Comparison of ENCODE assay signal across 8 cellular contexts in genomic region chr3:187919018-187919417, GRCh38.
DNase-seq lines count a peak whose midpoint lies in the region; ATAC-seq and TF ChIP-seq lines count a peak whose summit lies in the region.

No MANE protein-coding gene starts in this region.

- H3K9me3 Mint-ChIP-seq in activated naive CD8-positive, alpha-beta T cell (ENCODE audit: low read depth): no peaks in the 10 kb centered on the region

- H2AFZ ChIP-seq in OCI-LY3 (ENCODE audit: low read depth, low read length): no peak overlapping the region

- peak overlapping the region; percentile 92 for H3K27ac ChIP-seq in OCI-LY3 (ENCODE audit: low read length)

- peak overlapping the region; percentile 91 for H3K4me2 ChIP-seq in OCI-LY3 (ENCODE audit: low read length)

- H3K9ac ChIP-seq in OCI-LY3 (ENCODE audit: low read length): peak overlapping the region; percentile 57; the same call in 1 of the 2 replicates

- H3K4me3 ChIP-seq in OCI-LY3 (ENCODE audit: low read length): peak overlapping the region; percentile 65
- no peak overlapping the region for H3K4me3 ChIP-seq in H7 (ENCODE audit: insufficient read depth, low read depth, low read length)

- H4K20me1 ChIP-seq in OCI-LY3 (ENCODE audit: insufficient read depth, low read length): peaks cover 3% of the 10 kb centered on the region; the same call in 1 of the 2 replicates

- peak overlapping the region; percentile 78 for H3K4me3 Mint-ChIP-seq in activated naive CD8-positive, alpha-beta T cell

- ATAC-seq in GM18499 (IDR thresholded peaks at IDR 0.05; ENCODE audit: insufficient read depth, unreplicated experiment): peak; percentile 81
- ATAC-seq in HG02759 (IDR thresholded peaks at IDR 0.05; ENCODE audit: unreplicated experiment): peak; percentile 93

- TF ChIP-seq CTCF in OCI-LY3 (IDR thresholded peaks at IDR 0.05; ENCODE audit: low read depth, low read length): no peak

- peak; percentile 22 to 32 for DNase-seq in stimulated activated CD8-positive, alpha-beta memory T cell treated with anti-CD3 and anti-CD28 coated beads, Interleukin-4, amount 100 ng/mL, for 1 hour (ENCODE audit: low read depth in 2 of 2, low spot score in 1 of 2)
- no peak for DNase-seq in GF-D8 (lab: John Stamatoyannopoulos, UW)
- no peak for DNase-seq in H7
- no peak for DNase-seq in foreskin melanocyte

- H3K36me3 ChIP-seq in OCI-LY3 (replicated peaks; ENCODE audit: low read depth, low read length) (no peaks in the 10 kb centered on the region), H7 (replicated peaks; ENCODE audit: control insufficient read depth, insufficient read depth, low read length) (no peaks in the 10 kb centered on the region)

- H3K27me3 ChIP-seq in OCI-LY3 (ENCODE audit: low read depth, low read length) (peaks cover 68% of the 10 kb centered on the region), H7 (ENCODE audit: control insufficient read depth, insufficient read depth, low read length) (no peaks in the 10 kb centered on the region)

- H3K27ac Mint-ChIP-seq in activated naive CD8-positive, alpha-beta T cell: peak overlapping the region; percentile 96

- H3K4me1 Mint-ChIP-seq in activated naive CD8-positive, alpha-beta T cell (ENCODE audit: low read depth): peaks cover 62% of the 10 kb centered on the region

- no peaks in the 10 kb centered on the region for H3K27me3 Mint-ChIP-seq in activated naive CD8-positive, alpha-beta T cell

- peaks cover 4% of the 10 kb centered on the region; the same call in 1 of the 2 replicates for H3K9me3 ChIP-seq in OCI-LY3 (ENCODE audit: insufficient read depth, low read length)

- H3K4me1 ChIP-seq in OCI-LY3 (ENCODE audit: low read length): peaks cover 78% of the 10 kb centered on the region

- no peaks in the 10 kb centered on the region for H3K79me2 ChIP-seq in OCI-LY3 (ENCODE audit: low read length)

- H3K36me3 Mint-ChIP-seq in activated naive CD8-positive, alpha-beta T cell: no peaks in the 10 kb centered on the region

Comparison
In these comparisons a context has a peak if more than half of its experiments do, and no peak if none do; other contexts are left out.
1. DNase-seq: peak in stimulated activated CD8-positive, alpha-beta memory T cell treated with anti-CD3 and anti-CD28 coated beads, Interleukin-4, amount 100 ng/mL, for 1 hour (2 of 2); none in GF-D8 (single experiment), H7 (single experiment) and foreskin melanocyte (single experiment).